In the genomic region with DNA sequence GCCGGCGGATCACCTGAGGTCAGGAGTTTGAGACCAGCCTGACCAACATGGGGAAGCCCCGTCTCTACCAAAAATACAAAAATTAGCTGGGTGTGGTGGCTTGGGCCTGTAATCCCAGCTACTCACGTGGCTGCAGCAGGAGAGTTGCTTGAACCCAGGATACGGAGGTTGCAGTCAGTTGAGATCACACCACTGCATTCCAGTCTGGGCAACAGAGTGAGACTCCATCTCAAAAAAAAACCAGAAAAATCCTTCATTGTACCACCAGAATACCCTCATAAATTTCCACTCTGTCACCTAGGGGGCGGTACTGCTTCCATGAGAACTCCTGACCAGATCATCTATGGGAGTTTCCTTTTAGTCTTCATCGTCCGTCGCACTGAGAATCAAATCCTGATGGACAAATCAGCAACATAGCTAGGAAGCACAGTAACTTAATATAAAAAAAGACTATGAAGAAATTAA, we compare ENCODE assay signal across 9 cellular contexts.
DNase-seq lines count a peak whose midpoint lies in the region; ATAC-seq, FAIRE-seq and TF ChIP-seq lines count a peak whose summit lies in the region.
"Had no signal": no experiment of that assay in that cellular context is flagged by ENCODE, and none has a peak within 500 bp of the region (broad histone marks: within the 10 kb centered on the region; RNA-seq: fewer than 3 reads in every experiment).

No MANE protein-coding gene starts in this region.

- no peaks in the 10 kb centered on the region for H3K27me3 ChIP-seq in GM12878 (replicated peaks in 1 of 2; ENCODE audit: control insufficient read depth in 2 of 2, insufficient read depth in 2 of 2, low read length in 1 of 2)
- H3K27me3 ChIP-seq: heart left ventricle had no signal

- in situ Hi-C loops in GM12878 (cut with MboI), result no loop called here

- TF ChIP-seq RAD21 in GM12878 (IDR thresholded peaks at IDR 0.05; ENCODE audit: insufficient read depth, low read depth, low read length), result peak; percentile 29; the same call in 1 of the 2 replicates

- H3K9ac ChIP-seq in GM12878 (ENCODE audit: control insufficient read depth, insufficient read depth, low read length), result peak overlapping the region; percentile 90

- no peaks in the 10 kb centered on the region for H3K27me3 Mint-ChIP-seq in activated naive CD8-positive, alpha-beta T cell
- H3K27me3 Mint-ChIP-seq in activated naive CD8-positive, alpha-beta T cell treated with anti-CD3 and anti-CD28 coated beads, Interleukin-2, amount 50 U/mL, for 24 hours, result peaks cover 5% of the 10 kb centered on the region
- no peaks in the 10 kb centered on the region for H3K27me3 Mint-ChIP-seq in nephron progenitor cell (ENCODE audit: low read depth, poor library complexity)

- peak overlapping the region; percentile 72 for H3K4me3 ChIP-seq in GM12878

- peak; percentile 48 for TF ChIP-seq POLR2A in GM12878 (IDR thresholded peaks at IDR 0.05; ENCODE audit: low read depth, low read length)

- peaks cover 66% of the 10 kb centered on the region for H3K79me2 ChIP-seq in GM12878 (ENCODE audit: control insufficient read depth, insufficient read depth, low read length)

- CTCF ChIA-PET in GM12878 (lab: Yijun Ruan, JAX), result interaction anchor here (0.7 to 7.4 kb wide), 24 partner anchors 11 to 280 kb away, joined by 3 to 106 read pairs (median 5); no protein-coding TSS in a partner anchor

- ATAC-seq in activated naive CD8-positive, alpha-beta T cell treated with anti-CD3 and anti-CD28 coated beads, Interleukin-2, amount 50 U/mL, for 24 hours, result no peak
- ATAC-seq in GM12878 (peak; percentile 18), GM21390 (IDR thresholded peaks at IDR 0.05; ENCODE audit: unreplicated experiment) (no peak), HG03095 (IDR thresholded peaks at IDR 0.05; ENCODE audit: unreplicated experiment) (no peak)

- RAD21 ChIA-PET in GM12878 (lab: Charles Lee; ENCODE audit: unreplicated experiment), result interaction anchor here (0.9 to 7.8 kb wide), 17 partner anchors 11 to 80 kb away, joined by 3 to 94 read pairs (median 8); no protein-coding TSS in a partner anchor

- no peaks in the 10 kb centered on the region for H4K20me1 ChIP-seq in GM12878 (ENCODE audit: control insufficient read depth, insufficient read depth)

- H3K36me3 Mint-ChIP-seq in activated naive CD8-positive, alpha-beta T cell, result peaks cover 41% of the 10 kb centered on the region
- peaks cover 68% of the 10 kb centered on the region for H3K36me3 Mint-ChIP-seq in activated naive CD8-positive, alpha-beta T cell treated with anti-CD3 and anti-CD28 coated beads, Interleukin-2, amount 50 U/mL, for 24 hours (ENCODE audit: low read depth)
- H3K36me3 Mint-ChIP-seq in nephron progenitor cell (ENCODE audit: low read depth), result no peaks in the 10 kb centered on the region

- TF ChIP-seq CTCF in GM12878 (IDR thresholded peaks at IDR 0.05 in 2 of 3, conservative IDR thresholded peaks at IDR 0.05 in 1 of 3; ENCODE audit: control insufficient read depth in 2 of 3, extremely low read depth in 1 of 3, insufficient read depth in 1 of 3, low read depth in 3 of 3, low read length in 3 of 3), result peak; percentile 52 to 74 (median 64)
- no peak for TF ChIP-seq CTCF in nephron progenitor cell (IDR thresholded peaks at IDR 0.05)

- no peak overlapping the region for H3K4me3 Mint-ChIP-seq in activated naive CD8-positive, alpha-beta T cell
- no peak overlapping the region for H3K4me3 Mint-ChIP-seq in activated naive CD8-positive, alpha-beta T cell treated with anti-CD3 and anti-CD28 coated beads, Interleukin-2, amount 50 U/mL, for 24 hours
- H3K4me3 Mint-ChIP-seq in nephron progenitor cell, result no peak overlapping the region

- no peak for FAIRE-seq in GM12878 (lab: Jason Lieb, UNC)

- no peaks in the 10 kb centered on the region for H3K9me3 ChIP-seq in GM12878 (replicated peaks; ENCODE audit: control insufficient read depth, insufficient read depth, low read length)
- H3K9me3 ChIP-seq: heart left ventricle had no signal

- BruUV-seq in GM12878 (replicated peaks; lab: Mats Ljungman, UMichigan), result no TSS peak

- peak overlapping the region; percentile 93 for H3K27ac ChIP-seq in GM12878 (ENCODE audit: control insufficient read depth, insufficient read depth)

- H2AFZ ChIP-seq in GM12878 (ENCODE audit: control insufficient read depth, low read depth, low read length), result no peak overlapping the region

- peak overlapping the region; percentile 99 for H3K27ac Mint-ChIP-seq in activated naive CD8-positive, alpha-beta T cell
- no peak overlapping the region for H3K27ac Mint-ChIP-seq in activated naive CD8-positive, alpha-beta T cell treated with anti-CD3 and anti-CD28 coated beads, Interleukin-2, amount 50 U/mL, for 24 hours
- peak overlapping the region; percentile 21 for H3K27ac Mint-ChIP-seq in nephron progenitor cell

- SMC1A ChIA-PET in GM12878 (lab: Charles Lee; ENCODE audit: uncharacterized antibody, unreplicated experiment), result interaction anchor here (0.7 to 9.2 kb wide), 19 partner anchors 11 to 548 kb away, joined by 3 to 145 read pairs (median 6); no protein-coding TSS in a partner anchor

- peaks cover 1 to 7% of the 10 kb centered on the region in 2 experiments; a peak in 3 of 4 replicates for H3K36me3 ChIP-seq in GM12878 (ENCODE audit: control insufficient read depth in 2 of 2, insufficient read depth in 2 of 2, low read length in 1 of 2)

- intact Hi-C loops in GM12878 (cut with micrococcal nuclease; ENCODE audit: unreplicated experiment), result loop anchor here (1.0 to 10.0 kb wide), 6 partner anchors 47 to 365 kb away; a partner anchor contains a TSS

- peaks cover 57% of the 10 kb centered on the region for H3K4me1 Mint-ChIP-seq in activated naive CD8-positive, alpha-beta T cell (ENCODE audit: low read depth)
- H3K4me1 Mint-ChIP-seq in activated naive CD8-positive, alpha-beta T cell treated with anti-CD3 and anti-CD28 coated beads, Interleukin-2, amount 50 U/mL, for 24 hours, result peaks cover 80% of the 10 kb centered on the region
- H3K4me1 Mint-ChIP-seq in nephron progenitor cell, result peaks cover 28% of the 10 kb centered on the region

- POLR2A ChIA-PET in GM12878 (lab: Charles Lee), result interaction anchor here (0.7 to 6.9 kb wide), 8 partner anchors 10 to 62 kb away, joined by 3 to 67 read pairs (median 3); no protein-coding TSS in a partner anchor

- peaks cover 23% of the 10 kb centered on the region for H3K4me1 ChIP-seq in GM12878 (ENCODE audit: control insufficient read depth, insufficient read depth, low read length)

- no peak for DNase-seq in activated naive CD8-positive, alpha-beta T cell treated with anti-CD3 and anti-CD28 coated beads, Interleukin-2, amount 50 U/mL, for 24 hours
- peak; percentile 5 for DNase-seq in NCI-H69 (lab: John Stamatoyannopoulos, UW)
- no peak for DNase-seq in GM12878 (ENCODE audit: low read depth, low spot score)
- no peak for DNase-seq in nephron progenitor cell
- DNase-seq in germinal center (ENCODE audit: low spot score), result no peak
- DNase-seq: heart left ventricle had no signal

- H3K4me2 ChIP-seq in GM12878 (ENCODE audit: control insufficient read depth, insufficient read depth), result peak overlapping the region; percentile 46

- 2% methylated on average over 9 of the region's 9 CpGs for WGBS in GM12878 (ENCODE audit: insufficient coverage, insufficient replicate concordance, low lambda C conversion rate, missing lambda C conversion rate)

- H3K9me3 Mint-ChIP-seq in activated naive CD8-positive, alpha-beta T cell (ENCODE audit: low read depth), result no peaks in the 10 kb centered on the region
- H3K9me3 Mint-ChIP-seq in activated naive CD8-positive, alpha-beta T cell treated with anti-CD3 and anti-CD28 coated beads, Interleukin-2, amount 50 U/mL, for 24 hours, result no peaks in the 10 kb centered on the region
- no peaks in the 10 kb centered on the region for H3K9me3 Mint-ChIP-seq in nephron progenitor cell

- no peak for TF ChIP-seq EP300 in GM12878 (IDR thresholded peaks at IDR 0.05; ENCODE audit: borderline replicate concordance in 1 of 2, control insufficient read depth in 1 of 2, low read depth in 2 of 2, low read length in 2 of 2)

TF ChIP-seq in GM12878, 131 proteins besides CTCF, POLR2A, EP300 and RAD21 (continues in another document):
- TF ChIP-seq KLF5 (IDR thresholded peaks at IDR 0.05; ENCODE audit: partially characterized antibody) (no peak), MTA3 (IDR thresholded peaks at IDR 0.05; ENCODE audit: borderline replicate concordance, low read length) (no peak), ESRRA (IDR thresholded peaks at IDR 0.05; ENCODE audit: low read length) (no peak), ZNF207 (IDR thresholded peaks at IDR 0.05; ENCODE audit: borderline replicate concordance) (peak; percentile 85; the same call in 1 of the 2 replicates), MEF2B (IDR thresholded peaks at IDR 0.05; ENCODE audit: partially characterized antibody, poor library complexity, severe bottlenecking) (no peak), CBX5 (IDR thresholded peaks at IDR 0.05; ENCODE audit: low read depth) (no peak), ZZZ3 (IDR thresholded peaks at IDR 0.05; ENCODE audit: control insufficient read depth, insufficient read length, low read depth) (no peak), MEF2A (IDR thresholded peaks at IDR 0.05; ENCODE audit: insufficient read depth, low read depth, low read length) (no peak; the same call in 1 of the 2 replicates)
- TF ChIP-seq, protein P1, sequence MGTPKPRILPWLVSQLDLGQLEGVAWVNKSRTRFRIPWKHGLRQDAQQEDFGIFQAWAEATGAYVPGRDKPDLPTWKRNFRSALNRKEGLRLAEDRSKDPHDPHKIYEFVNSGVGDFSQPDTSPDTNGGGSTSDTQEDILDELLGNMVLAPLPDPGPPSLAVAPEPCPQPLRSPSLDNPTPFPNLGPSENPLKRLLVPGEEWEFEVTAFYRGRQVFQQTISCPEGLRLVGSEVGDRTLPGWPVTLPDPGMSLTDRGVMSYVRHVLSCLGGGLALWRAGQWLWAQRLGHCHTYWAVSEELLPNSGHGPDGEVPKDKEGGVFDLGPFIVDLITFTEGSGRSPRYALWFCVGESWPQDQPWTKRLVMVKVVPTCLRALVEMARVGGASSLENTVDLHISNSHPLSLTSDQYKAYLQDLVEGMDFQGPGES (IDR thresholded peaks at IDR 0.05), result no peak
